14 cellular contexts compared by ENCODE assay signal in genomic region chr14:39218171-39218769, GRCh38. TPM values are rescaled to one million over a fixed set of nuclear protein-coding genes. Genes with fewer than 3 reads are reported as not detected.
DNase-seq lines count a peak whose midpoint lies in the region; ATAC-seq and TF ChIP-seq lines count a peak whose summit lies in the region.
"Had no signal": no experiment of that assay in that cellular context is flagged by ENCODE, and none has a peak within 500 bp of the region (broad histone marks: within the 10 kb centered on the region; RNA-seq: fewer than 3 reads in every experiment).

No MANE protein-coding gene starts in this region.

- H3K9me3 ChIP-seq in SK-N-SH (no peaks in the 10 kb centered on the region), thyroid gland (no peaks in the 10 kb centered on the region)

- peaks cover 18% of the 10 kb centered on the region for H3K4me1 Mint-ChIP-seq in activated CD4-positive, alpha-beta memory T cell treated with anti-CD3 and anti-CD28 coated beads for 36 hours (ENCODE audit: low read depth)
- H3K4me1 Mint-ChIP-seq in activated CD4-positive, alpha-beta memory T cell treated with anti-CD3 and anti-CD28 coated beads, Interleukin-2, amount 10 ng/mL, durations not matched to agents 7 days and 5 days: peaks cover 22% of the 10 kb centered on the region

- TF ChIP-seq POLR2A in thyroid gland (IDR thresholded peaks at IDR 0.05): no peak

- H3K36me3 Mint-ChIP-seq in activated CD4-positive, alpha-beta memory T cell treated with anti-CD3 and anti-CD28 coated beads for 36 hours: no peaks in the 10 kb centered on the region
- H3K36me3 Mint-ChIP-seq in activated CD4-positive, alpha-beta memory T cell treated with anti-CD3 and anti-CD28 coated beads, Interleukin-2, amount 10 ng/mL, durations not matched to agents 7 days and 5 days (ENCODE audit: low read depth): no peaks in the 10 kb centered on the region
- H3K36me3 Mint-ChIP-seq: natural killer cell had no signal

- H3F3A ChIP-seq in SK-N-SH (replicated peaks; ENCODE audit: insufficient read depth): no peaks in the 10 kb centered on the region

- peak overlapping the region; percentile 23 for H3K27ac Mint-ChIP-seq in activated CD4-positive, alpha-beta memory T cell treated with anti-CD3 and anti-CD28 coated beads for 36 hours
- no peak overlapping the region for H3K27ac Mint-ChIP-seq in activated CD4-positive, alpha-beta memory T cell treated with anti-CD3 and anti-CD28 coated beads, Interleukin-2, amount 10 ng/mL, durations not matched to agents 7 days and 5 days
- H3K27ac Mint-ChIP-seq: natural killer cell had no signal

- no peak for TF ChIP-seq CTCF in SK-N-SH (IDR thresholded peaks at IDR 0.05)
- no peak for TF ChIP-seq CTCF in thyroid gland (IDR thresholded peaks at IDR 0.05)

- H3K4me3 ChIP-seq in SK-N-SH (ENCODE audit: low read depth in 2 of 2, low read length in 1 of 2) (no peak overlapping the region), thyroid gland (replicated peaks in 1 of 3) (no peak overlapping the region)
- H3K4me3 ChIP-seq: SK-N-MC had no signal

- CTCF ChIA-PET in activated CD4-positive, alpha-beta memory T cell treated with anti-CD3 and anti-CD28 coated beads for 36 hours (lab: Charles Lee): no interaction called here
- CTCF ChIA-PET in activated CD4-positive, alpha-beta memory T cell treated with anti-CD3 and anti-CD28 coated beads, Interleukin-2, amount 10 ng/mL, durations not matched to agents 7 days and 5 days (lab: Charles Lee): no interaction called here
- CTCF ChIA-PET in SK-N-SH (lab: Yijun Ruan, JAX): no interaction called here

- H3K27ac ChIP-seq in SK-N-SH (ENCODE audit: low read depth in 2 of 2, low read length in 1 of 2): no peak overlapping the region
- no peak overlapping the region for H3K27ac ChIP-seq in thyroid gland
- H3K27ac ChIP-seq: SK-N-MC had no signal

- 30% methylated on average over 5 of the region's 5 CpGs for WGBS in SK-N-SH (ENCODE audit: low lambda C conversion rate)
- 41 to 44% methylated on average over 5 of the region's 5 CpGs for WGBS in thyroid gland, 2 donors

- H3K4me3 Mint-ChIP-seq in activated CD4-positive, alpha-beta memory T cell treated with anti-CD3 and anti-CD28 coated beads for 36 hours: no peak overlapping the region
- no peak overlapping the region for H3K4me3 Mint-ChIP-seq in activated CD4-positive, alpha-beta memory T cell treated with anti-CD3 and anti-CD28 coated beads, Interleukin-2, amount 10 ng/mL, durations not matched to agents 7 days and 5 days
- H3K4me3 Mint-ChIP-seq: natural killer cell had no signal

- H3K4me2 ChIP-seq in SK-N-SH: no peak overlapping the region

- H3K27me3 ChIP-seq in SK-N-SH (ENCODE audit: insufficient read depth): no peaks in the 10 kb centered on the region
- no peaks in the 10 kb centered on the region for H3K27me3 ChIP-seq in thyroid gland

- no peaks in the 10 kb centered on the region for H3K27me3 Mint-ChIP-seq in activated CD4-positive, alpha-beta memory T cell treated with anti-CD3 and anti-CD28 coated beads for 36 hours
- no peaks in the 10 kb centered on the region for H3K27me3 Mint-ChIP-seq in activated CD4-positive, alpha-beta memory T cell treated with anti-CD3 and anti-CD28 coated beads, Interleukin-2, amount 10 ng/mL, durations not matched to agents 7 days and 5 days

- no peaks in the 10 kb centered on the region for H3K4me1 ChIP-seq in SK-N-SH (ENCODE audit: control insufficient read depth in 1 of 2, insufficient read depth in 2 of 2, low read depth in 1 of 2, low read length in 1 of 2)
- H3K4me1 ChIP-seq in thyroid gland: peaks cover 0 to 4% of the 10 kb centered on the region in 2 donors

- intact Hi-C loops in activated CD4-positive, alpha-beta memory T cell treated with anti-CD3 and anti-CD28 coated beads for 36 hours (cut with micrococcal nuclease): no loop called here
- intact Hi-C loops in thyroid gland (cut with DNase I): no loop called here

- POLR2A ChIA-PET in activated CD4-positive, alpha-beta memory T cell treated with anti-CD3 and anti-CD28 coated beads for 36 hours (lab: Charles Lee): no interaction called here
- POLR2A ChIA-PET in activated CD4-positive, alpha-beta memory T cell treated with anti-CD3 and anti-CD28 coated beads, Interleukin-2, amount 10 ng/mL, durations not matched to agents 7 days and 5 days (lab: Charles Lee): no interaction called here
- POLR2A ChIA-PET in SK-N-SH (lab: Yijun Ruan, JAX): no interaction called here

- TF ChIP-seq RAD21 in SK-N-SH (IDR thresholded peaks at IDR 0.05; ENCODE audit: low read length): no peak

- no peaks in the 10 kb centered on the region for H4K20me1 ChIP-seq in SK-N-SH (ENCODE audit: insufficient read depth)

- no peak for DNase-seq in activated CD4-positive, alpha-beta memory T cell treated with anti-CD3 and anti-CD28 coated beads for 36 hours
- DNase-seq in activated CD4-positive, alpha-beta memory T cell treated with anti-CD3 and anti-CD28 coated beads, Interleukin-2, amount 10 ng/mL, durations not matched to agents 7 days and 5 days: no peak
- no peak for DNase-seq in SK-N-SH
- DNase-seq in fibroblast of peridontal ligament (ENCODE audit: extremely low read depth): peak; percentile 11
- peak; percentile 19 to 26 for DNase-seq in thyroid gland
- DNase-seq in activated CD8-positive, alpha-beta memory T cell treated with anti-CD3 and anti-CD28 coated beads, Interleukin-2, amount 50 U/mL, for 4 hours: no peak
- no peak for DNase-seq in NOMO-1 treated with dmso at 0.1 percent for 144 hours (lab: John Stamatoyannopoulos, UW; ENCODE audit: unreplicated experiment)
- DNase-seq: activated effector memory CD4-positive, alpha-beta T cell treated with Interleukin-2 at 50 U/mL for 16 hours; DND-41; natural killer cell; NCI-H1694 treated with DMSO at 0.1 percent for 48 hours; NCI-H774 had no signal

- H3K9me3 Mint-ChIP-seq in activated CD4-positive, alpha-beta memory T cell treated with anti-CD3 and anti-CD28 coated beads for 36 hours: no peaks in the 10 kb centered on the region
- peaks cover 4% of the 10 kb centered on the region for H3K9me3 Mint-ChIP-seq in activated CD4-positive, alpha-beta memory T cell treated with anti-CD3 and anti-CD28 coated beads, Interleukin-2, amount 10 ng/mL, durations not matched to agents 7 days and 5 days
- H3K9me3 Mint-ChIP-seq: natural killer cell had no signal

- no peaks in the 10 kb centered on the region for H3K79me2 ChIP-seq in SK-N-SH (ENCODE audit: insufficient read depth)

- TF ChIP-seq EP300 in SK-N-SH (IDR thresholded peaks at IDR 0.05; ENCODE audit: borderline replicate concordance in 1 of 2, low read depth in 1 of 2, low read length in 1 of 2): no peak

- H3K9ac ChIP-seq in SK-N-SH: no peak overlapping the region

- no peaks in the 10 kb centered on the region for H3K9me2 ChIP-seq in SK-N-SH

- H3K36me3 ChIP-seq in SK-N-SH (replicated peaks in 1 of 2; ENCODE audit: control insufficient read depth in 1 of 2, insufficient read depth in 2 of 2, low read length in 1 of 2) (no peaks in the 10 kb centered on the region), thyroid gland (no peaks in the 10 kb centered on the region)

- no peak for ATAC-seq in GM21515 (IDR thresholded peaks at IDR 0.05; ENCODE audit: unreplicated experiment)
- ATAC-seq: natural killer cell had no signal

- no peak overlapping the region for H2AFZ ChIP-seq in SK-N-SH (ENCODE audit: low read depth)

TF ChIP-seq in SK-N-SH, 30 proteins besides CTCF, POLR2A, EP300 and RAD21:
- TF ChIP-seq NFIC (IDR thresholded peaks at IDR 0.05; ENCODE audit: borderline replicate concordance) (peak; percentile 12; the same call in 1 of the 2 replicates), YY1 (IDR thresholded peaks at IDR 0.05; ENCODE audit: low read depth) (no peak), FOSL2 (IDR thresholded peaks at IDR 0.05; ENCODE audit: borderline replicate concordance, low read depth) (peak; percentile 15; the same call in 1 of the 2 replicates), RXRA (IDR thresholded peaks at IDR 0.05; ENCODE audit: borderline replicate concordance, low read depth) (peak; percentile 60; the same call in 1 of the 2 replicates), SMC3 (IDR thresholded peaks at IDR 0.05; ENCODE audit: low read depth, low read length) (no peak)

RNA-seq across cellular contexts. Expression of gene MIA2, which starts 15.4 kb away (rescaled TPM):
- 10 to 100 TPM; 23.8 to 24.1 TPM for total RNA-seq in activated CD4-positive, alpha-beta memory T cell treated with anti-CD3 and anti-CD28 coated beads for 36 hours
- 10 to 100 TPM; 30.8 to 33.0 TPM for total RNA-seq in activated CD4-positive, alpha-beta memory T cell treated with anti-CD3 and anti-CD28 coated beads, Interleukin-2, amount 10 ng/mL, durations not matched to agents 7 days and 5 days
- polyA plus RNA-seq in SK-N-SH (2012; rRNA removed): 2.6 and 4.7 TPM in 2 replicates
- 2.7 and 3.6 TPM in 2 replicates for polyA plus RNA-seq in SK-N-SH (2012; cell fraction: cytosol; rRNA removed)
- 4.0 and 6.8 TPM in 2 replicates for polyA plus RNA-seq in SK-N-SH (2012; cell fraction: nucleus; rRNA removed)
- 10 to 100 TPM; 41.6 to 49.1 (median 45.6) TPM for total RNA-seq in thyroid gland

RNA-seq across cellular contexts. Expression of gene PNN, which starts 43.2 kb away (rescaled TPM):
- total RNA-seq in activated CD4-positive, alpha-beta memory T cell treated with anti-CD3 and anti-CD28 coated beads for 36 hours: 10 to 100 TPM; 85.3 to 88.8 TPM
- total RNA-seq in activated CD4-positive, alpha-beta memory T cell treated with anti-CD3 and anti-CD28 coated beads, Interleukin-2, amount 10 ng/mL, durations not matched to agents 7 days and 5 days: 10 to 100 TPM; 75.0 to 75.3 TPM
- polyA plus RNA-seq in SK-N-SH (2012; rRNA removed): 8.8 and 14.7 TPM in 2 replicates
- 6.7 and 8.4 TPM in 2 replicates for polyA plus RNA-seq in SK-N-SH (2012; cell fraction: cytosol; rRNA removed)
- 59.0 and 85.4 TPM in 2 replicates for polyA plus RNA-seq in SK-N-SH (2012; cell fraction: nucleus; rRNA removed)
- 10 to 100 TPM; 28.6 to 45.7 (median 43.1) TPM for total RNA-seq in thyroid gland

RNA-seq across cellular contexts. Expression of gene TRAPPC6B, which starts 48.1 kb away (rescaled TPM):
- 10 to 100 TPM; 19.7 to 22.1 TPM for total RNA-seq in activated CD4-positive, alpha-beta memory T cell treated with anti-CD3 and anti-CD28 coated beads for 36 hours
- total RNA-seq in activated CD4-positive, alpha-beta memory T cell treated with anti-CD3 and anti-CD28 coated beads, Interleukin-2, amount 10 ng/mL, durations not matched to agents 7 days and 5 days: 10 to 100 TPM; 31.9 to 37.3 TPM
- 4.8 and 7.9 TPM in 2 replicates for polyA plus RNA-seq in SK-N-SH (2012; rRNA removed)
- polyA plus RNA-seq in SK-N-SH (2012; cell fraction: cytosol; rRNA removed): 7.0 and 7.3 TPM in 2 replicates
- 7.5 and 8.8 TPM in 2 replicates for polyA plus RNA-seq in SK-N-SH (2012; cell fraction: nucleus; rRNA removed)
- 10 to 100 TPM; 35.8 to 42.0 (median 41.5) TPM for total RNA-seq in thyroid gland

Comparison
In these comparisons a context has a peak if more than half of its experiments do, and no peak if none do; other contexts are left out.
1. DNase-seq: peak in fibroblast of peridontal ligament (single experiment) and thyroid gland (2 of 2); none in activated CD4-positive, alpha-beta memory T cell treated with anti-CD3 and anti-CD28 coated beads for 36 hours (single experiment), activated CD4-positive, alpha-beta memory T cell treated with anti-CD3 and anti-CD28 coated beads, Interleukin-2, amount 10 ng/mL, durations not matched to agents 7 days and 5 days (single experiment), SK-N-SH (single experiment), activated CD8-positive, alpha-beta memory T cell treated with anti-CD3 and anti-CD28 coated beads, Interleukin-2, amount 50 U/mL, for 4 hours (single experiment) and NOMO-1 treated with dmso at 0.1 percent for 144 hours (single experiment).